ENCODE assay signal across 13 cellular contexts in genomic region chr13:103883698-103884097, GRCh38.
DNase-seq lines count a peak whose midpoint lies in the region; ATAC-seq and TF ChIP-seq lines count a peak whose summit lies in the region.
"Had no signal": no experiment of that assay in that cellular context is flagged by ENCODE, and none has a peak within 500 bp of the region (broad histone marks: within the 10 kb centered on the region; RNA-seq: fewer than 3 reads in every experiment).

No MANE protein-coding gene starts in this region.

- H3K27ac ChIP-seq in PC-3 (ENCODE audit: low read length) (no peak overlapping the region), mesodermal cell (ENCODE audit: low read depth, low read length, severe bottlenecking) (peak overlapping the region; percentile 25)
- H3K27ac ChIP-seq: heart left ventricle, KMS-11 had no signal

- H4K20me1 ChIP-seq in PC-3 (ENCODE audit: low read length), result no peaks in the 10 kb centered on the region

- H3K9ac ChIP-seq in PC-3 (ENCODE audit: low read length), result no peak overlapping the region
- H3K9ac ChIP-seq: KMS-11 had no signal

- H3K4me3 ChIP-seq in PC-3 (ENCODE audit: low read length), result no peak overlapping the region
- H3K4me3 ChIP-seq in mesodermal cell (ENCODE audit: extremely low read depth, insufficient read depth, low read length, poor library complexity, severe bottlenecking), result no peak overlapping the region

- CTCF ChIA-PET in PC-3 (lab: Charles Lee), result interaction anchor here (0.6 kb wide), 1 partner anchor 403 kb away, joined by 4 read pairs; no protein-coding TSS in a partner anchor

- peak; percentile 44 for ATAC-seq in PC-3
- ATAC-seq: activated CD4-positive, CD25-positive, alpha-beta regulatory T cell treated with anti-CD3 and anti-CD28 coated beads, Interleukin-2, amount 50 U/mL, for 24 hours had no signal

- peak; percentile 1 for DNase-seq in AG08396 (ENCODE audit: low spot score)
- DNase-seq in PC-3, result peak; percentile 24
- peak; percentile 6 to 25 for DNase-seq in dermis microvascular lymphatic vessel endothelial cell (ENCODE audit: low read depth in 2 of 2)
- no peak for DNase-seq in activated CD4-positive, alpha-beta T cell treated with anti-CD3 and anti-CD28 coated beads for 4 hours
- no peak for DNase-seq in DMS79 treated with DMSO at 0.1 percent for 48 hours (lab: John Stamatoyannopoulos, UW)
- no peak for DNase-seq in NCI-H774 (lab: John Stamatoyannopoulos, UW)
- no peak for DNase-seq in UCSD-AML1 (lab: John Stamatoyannopoulos, UW; ENCODE audit: unreplicated experiment)
- DNase-seq: activated T-cell treated with anti-CD3 and anti-CD28 coated beads, Interleukin-2, amount 50 U/mL, for 1 hour; effector memory CD4-positive, alpha-beta T cell had no signal

- WGBS in mesodermal cell (ENCODE audit: insufficient coverage in 2 of 2), 2 experiments, result 95 to 97% methylated on average over 5 to 8 of the region's 8 CpGs

- POLR2A ChIA-PET in PC-3 (lab: Charles Lee; ENCODE audit: unreplicated experiment), result no interaction called here

- no peaks in the 10 kb centered on the region for H3K79me2 ChIP-seq in PC-3 (ENCODE audit: low read length)

- no peaks in the 10 kb centered on the region for H3K36me3 ChIP-seq in PC-3 (ENCODE audit: low read depth, low read length)
- H3K36me3 ChIP-seq in mesodermal cell (ENCODE audit: control insufficient read depth, insufficient read depth, low read length), result no peaks in the 10 kb centered on the region
- H3K36me3 ChIP-seq: heart left ventricle had no signal

- H3K9me2 ChIP-seq in PC-3 (replicated peaks; ENCODE audit: low read length), result no peaks in the 10 kb centered on the region

- intact Hi-C loops in PC-3 (cut with micrococcal nuclease), result loop anchor here (1.0 to 10.0 kb wide), 8 partner anchors 123 to 1321 kb away; no protein-coding TSS in a partner anchor

- H3K9me3 ChIP-seq in PC-3 (ENCODE audit: low read length), result no peaks in the 10 kb centered on the region
- H3K9me3 ChIP-seq in mesodermal cell (ENCODE audit: control insufficient read depth, low read length), result no peaks in the 10 kb centered on the region
- H3K9me3 ChIP-seq: heart left ventricle had no signal

- H3F3A ChIP-seq in PC-3 (ENCODE audit: low read length, unreplicated experiment), result no peaks in the 10 kb centered on the region

- H3K4me1 ChIP-seq in PC-3 (ENCODE audit: insufficient read depth, low read length), result peaks cover 9% of the 10 kb centered on the region
- no peaks in the 10 kb centered on the region for H3K4me1 ChIP-seq in mesodermal cell (ENCODE audit: control insufficient read depth, insufficient read depth, low read length, poor library complexity, severe bottlenecking)

- H2AFZ ChIP-seq in PC-3 (ENCODE audit: low read length), result peak overlapping the region; percentile 41; the same call in 1 of the 2 replicates

- BruUV-seq in PC-3 (replicated peaks; lab: Mats Ljungman, UMichigan), result no TSS peak

- no peak for TF ChIP-seq CTCF in PC-3 (conservative IDR thresholded peaks at IDR 0.05; ENCODE audit: low read depth, low read length)

- H3K27me3 ChIP-seq in PC-3 (ENCODE audit: low read length), result no peaks in the 10 kb centered on the region
- H3K27me3 ChIP-seq: heart left ventricle had no signal

- H3K4me2 ChIP-seq in PC-3 (ENCODE audit: low read length), result peak overlapping the region; percentile 81
- H3K4me2 ChIP-seq: KMS-11 had no signal

Comparison
In these comparisons a context has a peak if more than half of its experiments do, and no peak if none do; other contexts are left out.
1. DNase-seq: peak in AG08396 (single experiment), PC-3 (single experiment) and dermis microvascular lymphatic vessel endothelial cell (2 of 2); none in activated CD4-positive, alpha-beta T cell treated with anti-CD3 and anti-CD28 coated beads for 4 hours (0 of 2), DMS79 treated with DMSO at 0.1 percent for 48 hours (single experiment), NCI-H774 (single experiment) and UCSD-AML1 (single experiment).